Comparison of ENCODE assay signal across 16 cellular contexts in genomic region chr9:75873707-75874106, GRCh38.
"Had no signal": no experiment of that assay in that cellular context is flagged by ENCODE, and none has a peak within 500 bp of the region (broad histone marks: within the 10 kb centered on the region; RNA-seq: fewer than 3 reads in every experiment).

No MANE protein-coding gene starts in this region.

- H3K27me3 Mint-ChIP-seq: activated CD4-positive, alpha-beta memory T cell treated with anti-CD3 and anti-CD28 coated beads for 36 hours; activated CD4-positive, alpha-beta T cell treated with anti-CD3 and anti-CD28 coated beads for 36 hours had no signal

- DNase-seq: activated CD4-positive, alpha-beta memory T cell treated with anti-CD3 and anti-CD28 coated beads for 36 hours; activated CD4-positive, alpha-beta T cell treated with anti-CD3 and anti-CD28 coated beads for 36 hours; activated naive CD4-positive, alpha-beta T cell treated with anti-CD3 and anti-CD28 coated beads for 36 hours; central memory CD4-positive, alpha-beta T cell; endodermal cell; foreskin keratinocyte; glutamatergic neuron; islet precursor cell; left colon; midbrain; right cardiac atrium; stimulated activated CD4-positive, alpha-beta T cell treated with anti-CD3 and anti-CD28 coated beads, Interleukin-4, amount 100 ng/mL, for 24 hours; SW 1271 had no signal

- H3K27ac Mint-ChIP-seq: activated CD4-positive, alpha-beta memory T cell treated with anti-CD3 and anti-CD28 coated beads for 36 hours; activated CD4-positive, alpha-beta T cell treated with anti-CD3 and anti-CD28 coated beads for 36 hours; activated naive CD4-positive, alpha-beta T cell treated with anti-CD3 and anti-CD28 coated beads for 36 hours; brain; endodermal cell; stimulated activated effector memory CD8-positive, alpha-beta T cell treated with anti-CD3 and anti-CD28 coated beads, Interleukin-12 subunit alpha, Interleukin-12 subunit beta, amount 100 ng/mL, for 72 hours; WTC11 had no signal

- H3K36me3 Mint-ChIP-seq: activated CD4-positive, alpha-beta memory T cell treated with anti-CD3 and anti-CD28 coated beads for 36 hours; brain; stimulated activated effector memory CD8-positive, alpha-beta T cell treated with anti-CD3 and anti-CD28 coated beads, Interleukin-12 subunit alpha, Interleukin-12 subunit beta, amount 100 ng/mL, for 72 hours; WTC11 had no signal

- H3K9me3 Mint-ChIP-seq: activated CD4-positive, alpha-beta memory T cell treated with anti-CD3 and anti-CD28 coated beads for 36 hours; activated naive CD4-positive, alpha-beta T cell treated with anti-CD3 and anti-CD28 coated beads for 36 hours; endodermal cell; stimulated activated effector memory CD8-positive, alpha-beta T cell treated with anti-CD3 and anti-CD28 coated beads, Interleukin-12 subunit alpha, Interleukin-12 subunit beta, amount 100 ng/mL, for 72 hours had no signal

- H3K4me1 Mint-ChIP-seq: brain; endodermal cell; stimulated activated effector memory CD8-positive, alpha-beta T cell treated with anti-CD3 and anti-CD28 coated beads, Interleukin-12 subunit alpha, Interleukin-12 subunit beta, amount 100 ng/mL, for 72 hours had no signal

- H3K4me3 Mint-ChIP-seq: activated CD4-positive, alpha-beta memory T cell treated with anti-CD3 and anti-CD28 coated beads for 36 hours; activated CD4-positive, alpha-beta T cell treated with anti-CD3 and anti-CD28 coated beads for 36 hours; activated naive CD4-positive, alpha-beta T cell treated with anti-CD3 and anti-CD28 coated beads for 36 hours; brain; endodermal cell; stimulated activated effector memory CD8-positive, alpha-beta T cell treated with anti-CD3 and anti-CD28 coated beads, Interleukin-12 subunit alpha, Interleukin-12 subunit beta, amount 100 ng/mL, for 72 hours; WTC11 had no signal

- ATAC-seq: activated CD4-positive, alpha-beta T cell treated with anti-CD3 and anti-CD28 coated beads for 36 hours; foreskin keratinocyte; left colon; stimulated activated effector memory CD8-positive, alpha-beta T cell treated with anti-CD3 and anti-CD28 coated beads, Interleukin-12 subunit alpha, Interleukin-12 subunit beta, amount 100 ng/mL, for 72 hours; WTC11 had no signal
